ENCODE assay signal across 9 cellular contexts in genomic region chr16:369275-369865, GRCh38. TPM values are rescaled to one million over a fixed set of nuclear protein-coding genes. Genes with fewer than 3 reads are reported as not detected.
DNase-seq lines count a peak whose midpoint lies in the region; ATAC-seq and TF ChIP-seq lines count a peak whose summit lies in the region.
"Had no signal": no experiment of that assay in that cellular context is flagged by ENCODE, and none has a peak within 500 bp of the region (broad histone marks: within the 10 kb centered on the region; RNA-seq: fewer than 3 reads in every experiment).

No MANE protein-coding gene starts in this region.

- no peaks in the 10 kb centered on the region for H3K9me3 ChIP-seq in H9 (ENCODE audit: control insufficient read depth, low read depth, low read length)

- no peak overlapping the region for H2BK15ac ChIP-seq in H9 (ENCODE audit: low read depth, low read length)

- H3K4me1 Mint-ChIP-seq in H9 (peaks cover 9 to 13% of the 10 kb centered on the region in 2 experiments), mesothelial cell of epicardium (peaks cover 10% of the 10 kb centered on the region)

- H3K79me2 ChIP-seq in H9 (ENCODE audit: insufficient read depth, low read length) = no peaks in the 10 kb centered on the region

- in situ Hi-C loops in astrocyte of the spinal cord (cut with HindIII; ENCODE audit: low sequenced_read_pairs) = no loop called here

- H3K27me3 Mint-ChIP-seq in H9 (ENCODE audit: low read depth) (no peaks in the 10 kb centered on the region; the same call in 1 of the 2 replicates), mesothelial cell of epicardium (ENCODE audit: low read depth) (no peaks in the 10 kb centered on the region)

- no peaks in the 10 kb centered on the region for H4K20me1 ChIP-seq in H9 (ENCODE audit: control insufficient read depth, insufficient read depth, insufficient read length)

- H4K8ac ChIP-seq in H9 (replicated peaks; ENCODE audit: insufficient read length, low read depth, low read length) = no peak overlapping the region

- H3K4ac ChIP-seq in H9 (ENCODE audit: low read depth, low read length) = no peak overlapping the region

- H3K4me2 ChIP-seq in H9 (ENCODE audit: insufficient read depth, insufficient read length, low read length) = peak overlapping the region; percentile 20

- no peak for TF ChIP-seq CTCF in AG09309 (IDR thresholded peaks at IDR 0.05; ENCODE audit: control insufficient read depth, insufficient read depth, low read depth, low read length, missing control alignments)
- TF ChIP-seq CTCF in H9 (conservative IDR thresholded peaks at IDR 0.05) = no peak
- TF ChIP-seq CTCF in astrocyte of the spinal cord (IDR thresholded peaks at IDR 0.05; ENCODE audit: low read depth, low read length) = no peak
- no peak for TF ChIP-seq CTCF in mesothelial cell of epicardium (IDR thresholded peaks at IDR 0.05; ENCODE audit: unreplicated experiment)

- H2AK5ac ChIP-seq in H9 (ENCODE audit: insufficient read length, low read length) = no peak overlapping the region

- no peak overlapping the region for H2BK20ac ChIP-seq in H9 (ENCODE audit: low read depth, low read length, poor library complexity, severe bottlenecking)

- no peak overlapping the region; the same call in 1 of the 2 replicates for H3K14ac ChIP-seq in H9 (ENCODE audit: insufficient read depth, low read length)

- no peak overlapping the region for H2BK5ac ChIP-seq in H9 (ENCODE audit: insufficient read length, low read length)

- no peak for DNase-seq in AG09309 (ENCODE audit: low read depth)
- DNase-seq in H9 = no peak
- no peak for DNase-seq in astrocyte of the spinal cord (ENCODE audit: low read depth, low spot score)
- DNase-seq in mesothelial cell of epicardium (ENCODE audit: low spot score in 2 of 2, unreplicated experiment in 2 of 2) = no peak
- DNase-seq in left lobe of liver (ENCODE audit: low spot score) = no peak
- DNase-seq in amygdala (lab: John Stamatoyannopoulos, UW) = no peak
- DNase-seq: NCI-H1694 treated with DMSO at 0.1 percent for 48 hours had no signal

- no peak overlapping the region for H3K27ac ChIP-seq in H9 (ENCODE audit: insufficient read length, low read depth, low read length)

- H3K4me1 ChIP-seq in H9 (ENCODE audit: insufficient read depth, low read length) = no peaks in the 10 kb centered on the region

- no peak overlapping the region for H2BK12ac ChIP-seq in H9 (ENCODE audit: insufficient read length, low read depth, low read length)

- ATAC-seq in left lobe of liver = no peak
- no peak for ATAC-seq in HG03039 (IDR thresholded peaks at IDR 0.05; ENCODE audit: unreplicated experiment)
- ATAC-seq in GM18511 (IDR thresholded peaks at IDR 0.05; ENCODE audit: unreplicated experiment) = no peak

- no CpG with 5 or more reads among the region's 20 CpGs for WGBS in H9 (ENCODE audit: extremely low coverage, insufficient read length, low lambda C conversion rate)

- H3K4me3 Mint-ChIP-seq in H9 = peak overlapping the region; percentile 60 to 74
- H3K4me3 Mint-ChIP-seq in mesothelial cell of epicardium = peak overlapping the region; percentile 64

- H3K23me2 ChIP-seq in H9 (ENCODE audit: insufficient read length, low read depth, low read length, poor library complexity, severe bottlenecking) = no peaks in the 10 kb centered on the region

- H3T11ph ChIP-seq in H9 (ENCODE audit: low read length) = no peak overlapping the region

- H3K79me1 ChIP-seq in H9 (ENCODE audit: insufficient read depth, low read depth, low read length, poor library complexity, severe bottlenecking) = no peaks in the 10 kb centered on the region

- H3K18ac ChIP-seq in H9 (ENCODE audit: insufficient read length, low read depth, low read length) = no peak overlapping the region

- H3K4me3 ChIP-seq in AG09309 (ENCODE audit: control insufficient read depth, low read depth, low read length) = peak overlapping the region; percentile 50
- H3K4me3 ChIP-seq in astrocyte of the spinal cord (ENCODE audit: low read depth, low read length) = peak overlapping the region; percentile 48

- H3K27ac Mint-ChIP-seq in H9 = peak overlapping the region in 2 of 3 experiments; percentile 52 to 64; a peak in 2 of 7 replicates
- H3K27ac Mint-ChIP-seq in mesothelial cell of epicardium = no peak overlapping the region

- no peaks in the 10 kb centered on the region for H3K27me3 ChIP-seq in H9 (ENCODE audit: insufficient read depth, low read length)

- H3K9ac ChIP-seq in H9 (ENCODE audit: extremely low read depth, insufficient read length, low read length) = no peak overlapping the region

- no peak overlapping the region for H3K23ac ChIP-seq in H9 (ENCODE audit: insufficient read length, low read depth, low read length)

- H2BK120ac ChIP-seq in H9 (ENCODE audit: low read depth, low read length, poor library complexity, severe bottlenecking) = no peak overlapping the region

- H2AFZ ChIP-seq in H9 (ENCODE audit: low read length) = no peak overlapping the region

- H3K9me3 Mint-ChIP-seq in H9 (no peaks in the 10 kb centered on the region), mesothelial cell of epicardium (no peaks in the 10 kb centered on the region)

- no peak overlapping the region for H3K56ac ChIP-seq in H9 (ENCODE audit: insufficient read length, low read depth, low read length)

- no peak overlapping the region for H4K91ac ChIP-seq in H9 (ENCODE audit: insufficient read length, low read depth, low read length)

- H3K36me3 Mint-ChIP-seq in H9 (ENCODE audit: insufficient read depth in 1 of 3, low read depth in 3 of 3) = peaks cover 7 to 54% (median 44%) of the 10 kb centered on the region in 3 experiments
- H3K36me3 Mint-ChIP-seq in mesothelial cell of epicardium = peaks cover 3% of the 10 kb centered on the region

- no peak overlapping the region for H4K5ac ChIP-seq in H9 (ENCODE audit: insufficient read length, low read depth, low read length)

RNA-seq across cellular contexts. Expression of gene MRPL28, which starts 1.0 kb away (rescaled TPM):
- total RNA-seq in H9 (2021) (154 TPM in 2 replicates), mesothelial cell of epicardium (75.3 to 75.9 TPM (median 75.9 TPM) in 3 replicates), left lobe of liver (36.1 TPM)

RNA-seq across cellular contexts. Expression of gene PGAP6, which starts 12.4 kb away (rescaled TPM):
- 111 and 114 TPM in 2 replicates for total RNA-seq in H9 (2021)
- total RNA-seq in mesothelial cell of epicardium = 48.6 to 51.4 TPM (median 49.0 TPM) in 3 replicates
- 32.6 TPM for total RNA-seq in left lobe of liver

RNA-seq across cellular contexts. Expression of gene AXIN1, which starts 16.8 kb away (rescaled TPM):
- total RNA-seq in H9 (2021) (50.9 and 52.5 TPM in 2 replicates), mesothelial cell of epicardium (31.1 to 34.0 TPM (median 33.2 TPM) in 3 replicates), left lobe of liver (8.5 TPM)

RNA-seq across cellular contexts. Expression of gene NME4, which starts 27.6 kb away (rescaled TPM):
- total RNA-seq in H9 (2021) (319 and 320 TPM in 2 replicates), mesothelial cell of epicardium (252 to 258 TPM (median 253 TPM) in 3 replicates), left lobe of liver (64.9 TPM)

RNA-seq across cellular contexts. Expression of gene DECR2, which starts 32.3 kb away (rescaled TPM):
- 38.8 and 39.3 TPM in 2 replicates for total RNA-seq in H9 (2021)
- 29.3 to 35.4 TPM (median 31.2 TPM) in 3 replicates for total RNA-seq in mesothelial cell of epicardium
- total RNA-seq in left lobe of liver = 109 TPM
